In genomic region chr3:100554373-100554676, GRCh38 we compare ENCODE assay signal across 2 cellular contexts.
TF ChIP-seq lines count a peak whose summit lies in the region.

No MANE protein-coding gene starts in this region.

TF ChIP-seq in liver, 16 proteins besides CTCF, POLR2A, EP300 and RAD21:
- no peak for TF ChIP-seq YY1 (IDR thresholded peaks at IDR 0.05)
- no peak for TF ChIP-seq MAX (IDR thresholded peaks at IDR 0.05)
- no peak for TF ChIP-seq TAF1 (conservative IDR thresholded peaks at IDR 0.05)
- TF ChIP-seq ATF3 (IDR thresholded peaks at IDR 0.05) = no peak
- no peak for TF ChIP-seq ZBTB33 (IDR thresholded peaks at IDR 0.05)
- no peak for TF ChIP-seq RXRA (IDR thresholded peaks at IDR 0.05)
- no peak for TF ChIP-seq FOXA2 (IDR thresholded peaks at IDR 0.05)
- TF ChIP-seq NR2F2 (IDR thresholded peaks at IDR 0.05) = no peak

TF ChIP-seq in HepG2, 621 proteins besides CTCF, POLR2A, EP300 and RAD21:
- no peak for TF ChIP-seq ZNF337 (CRISPR knock-in tag; IDR thresholded peaks at IDR 0.05; ENCODE audit: borderline replicate concordance, low read depth)
- TF ChIP-seq PLRG1 (conservative IDR thresholded peaks at IDR 0.05) = no peak
- TF ChIP-seq MLXIP (CRISPR knock-in tag; IDR thresholded peaks at IDR 0.05; ENCODE audit: borderline replicate concordance) = no peak
- TF ChIP-seq MIER2 (CRISPR knock-in tag; IDR thresholded peaks at IDR 0.05) = no peak
- no peak for TF ChIP-seq JDP2 (CRISPR knock-in tag; IDR thresholded peaks at IDR 0.05; ENCODE audit: borderline replicate concordance)
- no peak for TF ChIP-seq HMGXB4 (CRISPR knock-in tag; IDR thresholded peaks at IDR 0.05; ENCODE audit: borderline replicate concordance in 1 of 2, low read depth in 1 of 2)
- TF ChIP-seq PRPF4 (IDR thresholded peaks at IDR 0.05; ENCODE audit: low read depth, low read length, poor library complexity, severe bottlenecking) = no peak
- no peak for TF ChIP-seq ZKSCAN1 (IDR thresholded peaks at IDR 0.05; ENCODE audit: low read length)
- TF ChIP-seq RNF2 (conservative IDR thresholded peaks at IDR 0.05; ENCODE audit: low read depth) = no peak
- TF ChIP-seq ATF5 (CRISPR knock-in tag; IDR thresholded peaks at IDR 0.05; ENCODE audit: low read depth) = no peak
- no peak for TF ChIP-seq CEBPG (CRISPR knock-in tag; IDR thresholded peaks at IDR 0.05)
- TF ChIP-seq IRF2 (CRISPR knock-in tag; IDR thresholded peaks at IDR 0.05) = no peak
- no peak for TF ChIP-seq ZNF839 (CRISPR knock-in tag; IDR thresholded peaks at IDR 0.05; ENCODE audit: borderline replicate concordance)
- TF ChIP-seq ZSCAN31 (CRISPR knock-in tag; IDR thresholded peaks at IDR 0.05; ENCODE audit: low read depth) = no peak
- no peak for TF ChIP-seq BRCA1 (CRISPR knock-in tag; IDR thresholded peaks at IDR 0.05)
- TF ChIP-seq ZBTB7B (CRISPR knock-in tag; IDR thresholded peaks at IDR 0.05) = no peak
